26 cellular contexts compared by ENCODE assay signal in the genomic region with DNA sequence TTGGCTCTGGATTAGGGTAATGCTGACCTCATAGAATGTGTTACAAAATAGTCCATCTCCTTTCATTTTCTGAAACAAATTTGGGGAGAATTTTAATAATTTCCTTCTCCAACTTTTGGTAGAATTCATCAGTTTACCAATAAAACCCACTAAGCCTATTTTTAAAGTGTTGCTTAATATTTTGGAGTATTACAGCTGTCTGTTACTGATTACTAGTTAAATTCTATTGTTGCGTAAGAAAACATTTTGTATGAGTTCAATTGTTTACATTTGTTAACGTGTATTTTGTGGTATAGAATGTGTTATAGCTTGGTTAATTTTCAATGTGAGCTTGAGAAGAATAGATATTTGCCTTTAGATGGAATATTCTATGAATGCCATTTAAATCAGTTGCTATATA. TPM values are rescaled to one million over a fixed set of nuclear protein-coding genes. Genes with fewer than 3 reads are reported as not detected.
DNase-seq lines count a peak whose midpoint lies in the region; ATAC-seq, FAIRE-seq and TF ChIP-seq lines count a peak whose summit lies in the region.
"Had no signal": no experiment of that assay in that cellular context is flagged by ENCODE, and none has a peak within 500 bp of the region (broad histone marks: within the 10 kb centered on the region; RNA-seq: fewer than 3 reads in every experiment).

No MANE protein-coding gene starts in this region.

- peaks cover 33% of the 10 kb centered on the region for H3K4me1 Mint-ChIP-seq in activated T-cell treated with anti-CD3 and anti-CD28 coated beads, Interleukin-2, amount 50 U/mL, for 72 hours (ENCODE audit: low read depth)
- H3K4me1 Mint-ChIP-seq in activated naive CD8-positive, alpha-beta T cell treated with anti-CD3 and anti-CD28 coated beads, Interleukin-2, amount 50 U/mL, for 24 hours = peaks cover 74% of the 10 kb centered on the region

- peak; percentile 61 for FAIRE-seq in H54 (lab: Jason Lieb, UNC)

- TF ChIP-seq CTCF in neutrophil (IDR thresholded peaks at IDR 0.05) = no peak

- H3K4me3 Mint-ChIP-seq in activated T-cell treated with anti-CD3 and anti-CD28 coated beads, Interleukin-2, amount 50 U/mL, for 72 hours = peak overlapping the region in 1 of 2 donors; percentile 64
- H3K4me3 Mint-ChIP-seq in activated naive CD8-positive, alpha-beta T cell treated with anti-CD3 and anti-CD28 coated beads, Interleukin-2, amount 50 U/mL, for 24 hours = no peak overlapping the region
- H3K4me3 Mint-ChIP-seq: activated T-helper 1 cell treated with anti-CD3 and anti-CD28 coated beads, Interleukin-12 subunit alpha, Interleukin-12 subunit beta, Interleukin-2, Interleukin-4 antibody, amounts not matched to agents 30 ng/mL and 10 ng/mL and 1 ng/mL, durations not matched to agents 14 hours and 24 hours and 36 hours had no signal

- intact Hi-C loops in left colon (cut with DNase I, micrococcal nuclease) = no loop called here

- peaks cover 15 to 18% of the 10 kb centered on the region in 2 experiments for H3K4me1 ChIP-seq in neutrophil (ENCODE audit: control insufficient read depth in 1 of 2, insufficient read depth in 1 of 2, low read depth in 1 of 2, low read length in 1 of 2)
- H3K4me1 ChIP-seq: testis, uterus had no signal

- no peaks in the 10 kb centered on the region for H3K9me3 Mint-ChIP-seq in activated T-cell treated with anti-CD3 and anti-CD28 coated beads, Interleukin-2, amount 50 U/mL, for 72 hours
- H3K9me3 Mint-ChIP-seq in activated naive CD8-positive, alpha-beta T cell treated with anti-CD3 and anti-CD28 coated beads, Interleukin-2, amount 50 U/mL, for 24 hours = no peaks in the 10 kb centered on the region
- H3K9me3 Mint-ChIP-seq: activated T-helper 1 cell treated with anti-CD3 and anti-CD28 coated beads, Interleukin-12 subunit alpha, Interleukin-12 subunit beta, Interleukin-2, Interleukin-4 antibody, amounts not matched to agents 30 ng/mL and 10 ng/mL and 1 ng/mL, durations not matched to agents 14 hours and 24 hours and 36 hours had no signal

- no peaks in the 10 kb centered on the region for H3K9me3 ChIP-seq in neutrophil
- H3K9me3 ChIP-seq: heart left ventricle, testis, uterus had no signal

- H3K4me3 ChIP-seq in neutrophil (ENCODE audit: low read depth in 1 of 2, low read length in 1 of 2) = peak overlapping the region in 1 of 2 experiments; percentile 55
- H3K4me3 ChIP-seq: BLaER1 treated with 17β-estradiol and CSF1 and Interleukin-3, amounts not matched to agents 10 nM and 100 nM; testis; uterus had no signal

- no peak for DNase-seq in activated T-cell treated with anti-CD3 and anti-CD28 coated beads, Interleukin-2, amount 50 U/mL, for 72 hours
- DNase-seq in activated T-cell treated with anti-CD3 and anti-CD28 coated beads, Interleukin-2, amount 50 U/mL, for 48 hours = no peak
- DNase-seq in H54 (ENCODE audit: insufficient read length, low spot score) (no peak), NCI-H2196 (lab: John Stamatoyannopoulos, UW; ENCODE audit: unreplicated experiment) (no peak), left colon (no peak)
- no peak for DNase-seq in activated naive CD8-positive, alpha-beta T cell treated with anti-CD3 and anti-CD28 coated beads, Interleukin-2, amount 50 U/mL, for 24 hours
- DNase-seq: amniotic stem cell; effector CD8-positive, alpha-beta T cell; foreskin fibroblast; H7; heart left ventricle; NCI-H146; NCI-H510A treated with DMSO at 0.1 percent for 48 hours; nucleus accumbens; SHP77 treated with DMSO at 0.1 percent for 48 hours; T-helper 9 cell; testis; uterus had no signal

- TF ChIP-seq POLR2A in H54 (IDR thresholded peaks at IDR 0.05; ENCODE audit: low read depth, low read length) = no peak

- no peaks in the 10 kb centered on the region for H3K27me3 ChIP-seq in neutrophil
- H3K27me3 ChIP-seq: BLaER1 treated with 17β-estradiol and CSF1 and Interleukin-3, amounts not matched to agents 10 nM and 100 nM; heart left ventricle; testis; uterus had no signal

- H3K27ac ChIP-seq in neutrophil = peak overlapping the region; percentile 65
- H3K27ac ChIP-seq: testis, uterus had no signal

- H3K36me3 ChIP-seq in neutrophil = peaks cover 35% of the 10 kb centered on the region
- H3K36me3 ChIP-seq: uterus had no signal

- no peaks in the 10 kb centered on the region for H3K27me3 Mint-ChIP-seq in activated T-cell treated with anti-CD3 and anti-CD28 coated beads, Interleukin-2, amount 50 U/mL, for 72 hours (ENCODE audit: low read depth)
- H3K27me3 Mint-ChIP-seq in activated naive CD8-positive, alpha-beta T cell treated with anti-CD3 and anti-CD28 coated beads, Interleukin-2, amount 50 U/mL, for 24 hours = no peaks in the 10 kb centered on the region

- no peak for ATAC-seq in activated T-cell treated with anti-CD3 and anti-CD28 coated beads, Interleukin-2, amount 50 U/mL, for 72 hours (replicated peaks in 1 of 2)
- ATAC-seq in activated naive CD8-positive, alpha-beta T cell treated with anti-CD3 and anti-CD28 coated beads, Interleukin-2, amount 50 U/mL, for 24 hours = no peak
- no peak for ATAC-seq in HG02588 (IDR thresholded peaks at IDR 0.05; ENCODE audit: unreplicated experiment)
- no peak for ATAC-seq in left colon
- ATAC-seq: heart left ventricle had no signal

- H3K36me3 Mint-ChIP-seq in activated T-cell treated with anti-CD3 and anti-CD28 coated beads, Interleukin-2, amount 50 U/mL, for 72 hours (ENCODE audit: insufficient read depth in 2 of 2) = peaks cover 10 to 33% of the 10 kb centered on the region in 2 donors
- peaks cover 66% of the 10 kb centered on the region for H3K36me3 Mint-ChIP-seq in activated naive CD8-positive, alpha-beta T cell treated with anti-CD3 and anti-CD28 coated beads, Interleukin-2, amount 50 U/mL, for 24 hours (ENCODE audit: low read depth)

- peak overlapping the region; percentile 86 for H3K27ac Mint-ChIP-seq in activated T-cell treated with anti-CD3 and anti-CD28 coated beads, Interleukin-2, amount 50 U/mL, for 72 hours
- peak overlapping the region; percentile 38 for H3K27ac Mint-ChIP-seq in activated naive CD8-positive, alpha-beta T cell treated with anti-CD3 and anti-CD28 coated beads, Interleukin-2, amount 50 U/mL, for 24 hours
- H3K27ac Mint-ChIP-seq: activated T-helper 1 cell treated with anti-CD3 and anti-CD28 coated beads, Interleukin-12 subunit alpha, Interleukin-12 subunit beta, Interleukin-2, Interleukin-4 antibody, amounts not matched to agents 30 ng/mL and 10 ng/mL and 1 ng/mL, durations not matched to agents 14 hours and 24 hours and 36 hours had no signal

RNA-seq across cellular contexts. Expression of a gene that starts 11.6 kb away (rescaled TPM):
- total RNA-seq in activated T-cell treated with anti-CD3 and anti-CD28 coated beads, Interleukin-2, amount 50 U/mL, for 72 hours = 100 to 1,000 TPM; 159 to 180 TPM
- total RNA-seq in left colon = 10 to 100 TPM; 21.0 to 25.2 TPM

RNA-seq across cellular contexts. Expression of a gene that starts 16.3 kb away (rescaled TPM):
- 10 to 100 TPM; 12.9 to 19.4 TPM for total RNA-seq in activated T-cell treated with anti-CD3 and anti-CD28 coated beads, Interleukin-2, amount 50 U/mL, for 72 hours
- total RNA-seq in left colon = 10 to 100 TPM; 17.6 TPM

RNA-seq across cellular contexts. Expression of a gene that starts 35.1 kb away (rescaled TPM):
- total RNA-seq in activated T-cell treated with anti-CD3 and anti-CD28 coated beads, Interleukin-2, amount 50 U/mL, for 72 hours = under 1 TPM; 0.24 to 0.56 TPM
- total RNA-seq in left colon = not detected
- total RNA-seq: activated CD8-positive, alpha-beta memory T cell treated with anti-CD3 and anti-CD28 coated beads for 36 hours; activated T-helper 1 cell treated with anti-CD3 and anti-CD28 coated beads, Interleukin-12 subunit alpha, Interleukin-12 subunit beta, Interleukin-2, Interleukin-4 antibody, amounts not matched to agents 30 ng/mL and 10 ng/mL and 1 ng/mL, durations not matched to agents 14 hours and 24 hours and 36 hours; H7; M059J; pulmonary artery endothelial cell; skeletal muscle tissue had no signal

RNA-seq across cellular contexts. Expression of a gene that starts 52.9 kb away (rescaled TPM):
- 1 to 10 TPM; 1.4 to 2.4 TPM for total RNA-seq in activated T-cell treated with anti-CD3 and anti-CD28 coated beads, Interleukin-2, amount 50 U/mL, for 72 hours
- total RNA-seq in left colon = not detected
- total RNA-seq: H7, M059J, pulmonary artery endothelial cell, skeletal muscle tissue had no signal

Comparison
In these comparisons a context has a peak if more than half of its experiments do, and no peak if none do; other contexts are left out.
1. RNA of a gene that starts 11.6 kb away (total RNA-seq): 159 to 180 TPM in activated T-cell treated with anti-CD3 and anti-CD28 coated beads, Interleukin-2, amount 50 U/mL, for 72 hours; 21.0 to 25.2 TPM in left colon; every median in the first group is over 4 times any median in the second.